In genomic region chr9:79952401-79952800, GRCh38 we compare ENCODE assay signal across 15 cellular contexts.
DNase-seq lines count a peak whose midpoint lies in the region; ATAC-seq and TF ChIP-seq lines count a peak whose summit lies in the region.
"Had no signal": no experiment of that assay in that cellular context is flagged by ENCODE, and none has a peak within 500 bp of the region (broad histone marks: within the 10 kb centered on the region; RNA-seq: fewer than 3 reads in every experiment).

No MANE protein-coding gene starts in this region.

- in situ Hi-C loops in GM23248 (cut with MboI), result no loop called here
- in situ Hi-C loops in astrocyte of the spinal cord (cut with HindIII; ENCODE audit: low sequenced_read_pairs), result no loop called here

- H3K9me3 Mint-ChIP-seq in activated CD8-positive, alpha-beta T cell treated with anti-CD3 and anti-CD28 coated beads, Interleukin-2, amount 10 ng/mL, durations not matched to agents 7 days and 5 days (ENCODE audit: insufficient read depth), result no peaks in the 10 kb centered on the region

- no peak for TF ChIP-seq CTCF in astrocyte of the spinal cord (IDR thresholded peaks at IDR 0.05; ENCODE audit: low read depth, low read length)

- DNase-seq in GM23248, result peak; percentile 17
- peak; percentile 9 for DNase-seq in astrocyte of the spinal cord (ENCODE audit: low read depth, low spot score)
- peak; percentile 30 for DNase-seq in foreskin melanocyte
- no peak for DNase-seq in activated T-cell treated with anti-CD3 and anti-CD28 coated beads, Interleukin-2, amount 50 U/mL, for 48 hours
- DNase-seq in GF-D8 (lab: John Stamatoyannopoulos, UW), result no peak
- DNase-seq in activated CD8-positive, alpha-beta T cell treated with anti-CD3 and anti-CD28 coated beads, Interleukin-2, amount 10 ng/mL, durations not matched to agents 7 days and 5 days, result no peak
- DNase-seq: CD4-positive, alpha-beta memory T cell; DMS79; GDM1; Kasumi-1; NCI-H187; NCI-H446 had no signal

- H3K4me3 ChIP-seq in GM23248, result no peak overlapping the region
- no peak overlapping the region for H3K4me3 ChIP-seq in astrocyte of the spinal cord (ENCODE audit: low read depth, low read length)

- H3K27ac ChIP-seq in GM23248, result no peak overlapping the region
- H3K27ac ChIP-seq: RWPE1 had no signal

- no peak overlapping the region for H2AFZ ChIP-seq in GM23248

- H3K27me3 ChIP-seq in GM23248 (replicated peaks; ENCODE audit: insufficient read depth), result no peaks in the 10 kb centered on the region; the same call in 1 of the 2 replicates

- H4K20me1 ChIP-seq in GM23248 (ENCODE audit: insufficient read depth), result no peaks in the 10 kb centered on the region

- no peak overlapping the region for H3K9ac ChIP-seq in GM23248

- POLR2A ChIA-PET in activated CD8-positive, alpha-beta T cell treated with anti-CD3 and anti-CD28 coated beads, Interleukin-2, amount 10 ng/mL, durations not matched to agents 7 days and 5 days (lab: Charles Lee), result no interaction called here

- H3K36me3 ChIP-seq in GM23248 (ENCODE audit: low read depth), result no peaks in the 10 kb centered on the region

- H3K4me3 Mint-ChIP-seq in activated CD8-positive, alpha-beta T cell treated with anti-CD3 and anti-CD28 coated beads, Interleukin-2, amount 10 ng/mL, durations not matched to agents 7 days and 5 days, result no peak overlapping the region
- H3K4me3 Mint-ChIP-seq: CD4-positive, alpha-beta memory T cell; IgD-negative memory B cell had no signal

- no peaks in the 10 kb centered on the region for H3F3A ChIP-seq in GM23248 (ENCODE audit: insufficient read depth)

- CTCF ChIA-PET in activated CD8-positive, alpha-beta T cell treated with anti-CD3 and anti-CD28 coated beads, Interleukin-2, amount 10 ng/mL, durations not matched to agents 7 days and 5 days (lab: Charles Lee), result no interaction called here

- no peaks in the 10 kb centered on the region for H3K9me2 ChIP-seq in GM23248 (ENCODE audit: insufficient read depth)

- no peak overlapping the region for H3K27ac Mint-ChIP-seq in activated CD8-positive, alpha-beta T cell treated with anti-CD3 and anti-CD28 coated beads, Interleukin-2, amount 10 ng/mL, durations not matched to agents 7 days and 5 days
- H3K27ac Mint-ChIP-seq: CD4-positive, alpha-beta memory T cell; IgD-negative memory B cell had no signal

- H3K4me2 ChIP-seq in GM23248 (ENCODE audit: unreplicated experiment), result no peak overlapping the region

- H3K36me3 Mint-ChIP-seq in activated CD8-positive, alpha-beta T cell treated with anti-CD3 and anti-CD28 coated beads, Interleukin-2, amount 10 ng/mL, durations not matched to agents 7 days and 5 days (ENCODE audit: low read depth), result peaks cover 3% of the 10 kb centered on the region
- H3K36me3 Mint-ChIP-seq: CD4-positive, alpha-beta memory T cell had no signal

- no peaks in the 10 kb centered on the region for H3K4me1 ChIP-seq in GM23248 (ENCODE audit: insufficient read depth)

- no peaks in the 10 kb centered on the region for H3K9me3 ChIP-seq in GM23248 (ENCODE audit: low read depth)

- ATAC-seq in activated CD8-positive, alpha-beta T cell treated with anti-CD3 and anti-CD28 coated beads, Interleukin-2, amount 10 ng/mL, durations not matched to agents 7 days and 5 days, result no peak
- ATAC-seq in GM21786 (IDR thresholded peaks at IDR 0.05; ENCODE audit: unreplicated experiment), result no peak

- WGBS in GM23248 (ENCODE audit: low coverage in 1 of 2, low lambda C conversion rate in 2 of 2, missing lambda C conversion rate in 2 of 2), 2 experiments, result 18 to 22% methylated on average over 2 of the region's 2 CpGs

- H3K79me2 ChIP-seq in GM23248 (ENCODE audit: insufficient read depth), result no peaks in the 10 kb centered on the region

- H3K4me1 Mint-ChIP-seq in activated CD8-positive, alpha-beta T cell treated with anti-CD3 and anti-CD28 coated beads, Interleukin-2, amount 10 ng/mL, durations not matched to agents 7 days and 5 days (ENCODE audit: low read depth), result no peaks in the 10 kb centered on the region
- H3K4me1 Mint-ChIP-seq: CD4-positive, alpha-beta memory T cell had no signal

- peaks cover 2% of the 10 kb centered on the region for H3K27me3 Mint-ChIP-seq in activated CD8-positive, alpha-beta T cell treated with anti-CD3 and anti-CD28 coated beads, Interleukin-2, amount 10 ng/mL, durations not matched to agents 7 days and 5 days (ENCODE audit: low read depth)
- H3K27me3 Mint-ChIP-seq: IgD-negative memory B cell had no signal

Comparison
In these comparisons a context has a peak if more than half of its experiments do, and no peak if none do; other contexts are left out.
1. DNase-seq: peak in GM23248 (single experiment), astrocyte of the spinal cord (single experiment) and foreskin melanocyte (single experiment); none in activated T-cell treated with anti-CD3 and anti-CD28 coated beads, Interleukin-2, amount 50 U/mL, for 48 hours (0 of 2), GF-D8 (single experiment) and activated CD8-positive, alpha-beta T cell treated with anti-CD3 and anti-CD28 coated beads, Interleukin-2, amount 10 ng/mL, durations not matched to agents 7 days and 5 days (single experiment).